20 cellular contexts compared by ENCODE assay signal in the genomic region with DNA sequence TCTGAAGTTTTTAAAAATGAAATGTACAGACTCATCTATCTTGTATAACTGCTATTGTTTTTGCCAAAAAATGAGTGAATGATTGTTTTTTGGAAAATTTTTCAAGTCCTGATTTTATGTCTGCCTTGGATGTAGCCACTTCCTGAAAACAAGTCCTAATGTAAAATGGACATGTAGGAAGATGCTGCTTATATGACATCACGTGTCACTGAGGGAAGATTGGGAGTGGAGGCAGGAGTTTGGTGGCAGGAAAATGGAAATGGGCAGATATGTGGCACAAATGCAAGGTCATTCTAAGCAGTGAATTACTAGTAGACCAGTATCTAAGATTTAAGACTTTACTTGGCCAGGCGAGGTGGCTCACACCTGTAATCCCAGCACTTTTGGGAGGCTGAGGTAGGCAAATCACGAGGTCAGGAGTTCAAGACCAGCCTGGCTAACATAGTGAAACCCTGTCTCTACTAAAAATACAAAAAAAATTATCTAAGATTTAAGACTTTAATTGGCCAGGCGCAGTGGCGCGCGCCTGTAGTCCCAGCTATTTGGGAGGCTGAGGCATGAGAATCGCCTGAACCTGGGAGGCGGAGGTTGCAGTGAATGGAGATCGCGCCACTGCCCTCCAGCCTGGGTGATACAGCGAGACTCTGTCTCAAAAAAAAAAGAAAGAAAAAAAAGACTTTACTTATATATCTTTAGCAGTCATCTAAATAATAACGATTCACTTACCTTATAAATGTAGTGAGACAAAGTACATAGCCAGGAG. TPM values are rescaled to one million over a fixed set of nuclear protein-coding genes. Genes with fewer than 3 reads are reported as not detected.
DNase-seq lines count a peak whose midpoint lies in the region; ATAC-seq and TF ChIP-seq lines count a peak whose summit lies in the region.
"Had no signal": no experiment of that assay in that cellular context is flagged by ENCODE, and none has a peak within 500 bp of the region (broad histone marks: within the 10 kb centered on the region; RNA-seq: fewer than 3 reads in every experiment).

No MANE protein-coding gene starts in this region.

- peaks cover 11% of the 10 kb centered on the region for H3K27me3 Mint-ChIP-seq in glutamatergic neuron (ENCODE audit: unreplicated experiment)

- H3K36me3 ChIP-seq in SJSA1 (peaks cover 84% of the 10 kb centered on the region), rectal smooth muscle tissue (ENCODE audit: control insufficient read depth, insufficient read depth, low read length) (no peaks in the 10 kb centered on the region)
- H3K36me3 ChIP-seq: breast epithelium, vagina had no signal

- H3K27me3 ChIP-seq in SJSA1 (replicated peaks) (no peaks in the 10 kb centered on the region), rectal smooth muscle tissue (ENCODE audit: control insufficient read depth, insufficient read depth, low read length) (peaks cover 3% of the 10 kb centered on the region)

- H3K27ac ChIP-seq in SJSA1 (no peak overlapping the region), rectal smooth muscle tissue (ENCODE audit: low read depth, low read length) (peak overlapping the region; percentile 8), coronary artery (peak overlapping the region in 1 of 2 donors; percentile 7)
- H3K27ac ChIP-seq: breast epithelium, vagina had no signal

- H3K4me1 ChIP-seq in SJSA1 (replicated peaks) (peaks cover 67% of the 10 kb centered on the region), rectal smooth muscle tissue (ENCODE audit: control insufficient read depth, insufficient read depth, low read length) (peaks cover 8% of the 10 kb centered on the region)

- no peak for ATAC-seq in HG03097 (IDR thresholded peaks at IDR 0.05; ENCODE audit: low FRiP score, unreplicated experiment)
- ATAC-seq: stimulated activated memory B cell treated with anti-CD40 and anti-IgM and Interleukin-4, amounts not matched to agents 10 μg/mL and 1 μg/mL and 100 μg/mL, for 72 hours had no signal

- peaks cover 32% of the 10 kb centered on the region for H3K4me1 Mint-ChIP-seq in glutamatergic neuron (ENCODE audit: low read depth, unreplicated experiment)
- H3K4me1 Mint-ChIP-seq: stimulated activated memory B cell treated with anti-CD40 and anti-IgM and Interleukin-4, amounts not matched to agents 10 μg/mL and 1 μg/mL and 100 μg/mL, for 72 hours had no signal

- no peaks in the 10 kb centered on the region for H3K9me3 ChIP-seq in SJSA1 (replicated peaks)
- H3K9me3 ChIP-seq: breast epithelium, vagina had no signal

- peaks cover 12% of the 10 kb centered on the region for H3K9me3 Mint-ChIP-seq in glutamatergic neuron (ENCODE audit: unreplicated experiment)
- H3K9me3 Mint-ChIP-seq: stimulated activated memory B cell treated with anti-CD40 and anti-IgM and Interleukin-4, amounts not matched to agents 10 μg/mL and 1 μg/mL and 100 μg/mL, for 72 hours had no signal

- peak overlapping the region; percentile 87 for H3K4me3 Mint-ChIP-seq in glutamatergic neuron (ENCODE audit: unreplicated experiment)
- H3K4me3 Mint-ChIP-seq: activated naive CD8-positive, alpha-beta T cell; stimulated activated memory B cell treated with anti-CD40 and anti-IgM and Interleukin-4, amounts not matched to agents 10 μg/mL and 1 μg/mL and 100 μg/mL, for 72 hours had no signal

- H3K36me3 Mint-ChIP-seq in glutamatergic neuron (ENCODE audit: unreplicated experiment): no peaks in the 10 kb centered on the region
- H3K36me3 Mint-ChIP-seq: activated naive CD8-positive, alpha-beta T cell; stimulated activated memory B cell treated with anti-CD40 and anti-IgM and Interleukin-4, amounts not matched to agents 10 μg/mL and 1 μg/mL and 100 μg/mL, for 72 hours had no signal

- no peak overlapping the region for H3K9ac ChIP-seq in rectal smooth muscle tissue (ENCODE audit: low read length)

- H3K4me3 ChIP-seq in SJSA1 (peak overlapping the region; percentile 91; the same call in 1 of the 2 replicates), rectal smooth muscle tissue (ENCODE audit: low read length) (peak overlapping the region; percentile 10), coronary artery (no peak overlapping the region)
- H3K4me3 ChIP-seq: breast epithelium, vagina had no signal

- DNase-seq in CD1c-positive myeloid dendritic cell (ENCODE audit: extremely low spot score) (peak; percentile 66), SJSA1 (ENCODE audit: low read depth in 1 of 2, low spot score in 2 of 2) (no peak), glutamatergic neuron (no peak), coronary artery (ENCODE audit: low spot score) (no peak), HCEC 1CT (no peak), NCI-H1436 treated with DMSO at 0.1 percent for 48 hours (lab: John Stamatoyannopoulos, UW) (no peak)
- DNase-seq: activated CD4-positive, alpha-beta T cell treated with anti-CD3 and anti-CD28 coated beads for 4 hours; effector CD8-positive, alpha-beta T cell; H7; left colon; NCI-H1694 treated with DMSO at 0.1 percent for 48 hours; NCI-H446; SHP77; T1000 had no signal

- no peak for TF ChIP-seq CTCF in glutamatergic neuron (IDR thresholded peaks at IDR 0.05; ENCODE audit: partially characterized antibody, unreplicated experiment)
- no peak for TF ChIP-seq CTCF in coronary artery (IDR thresholded peaks at IDR 0.05)

- peak overlapping the region; percentile 82 for H3K27ac Mint-ChIP-seq in glutamatergic neuron (ENCODE audit: unreplicated experiment)
- H3K27ac Mint-ChIP-seq: activated naive CD8-positive, alpha-beta T cell; stimulated activated memory B cell treated with anti-CD40 and anti-IgM and Interleukin-4, amounts not matched to agents 10 μg/mL and 1 μg/mL and 100 μg/mL, for 72 hours had no signal

RNA-seq across cellular contexts. Expression of gene DAPK1, which starts 3.4 kb away (rescaled TPM):
- 84.9 and 103 TPM in 2 replicates for total RNA-seq in SJSA1 (2014; rRNA removed; shearing (Covaris generic))
- total RNA-seq in glutamatergic neuron (ENCODE audit: unreplicated experiment): 384 TPM
